In the genomic region with DNA sequence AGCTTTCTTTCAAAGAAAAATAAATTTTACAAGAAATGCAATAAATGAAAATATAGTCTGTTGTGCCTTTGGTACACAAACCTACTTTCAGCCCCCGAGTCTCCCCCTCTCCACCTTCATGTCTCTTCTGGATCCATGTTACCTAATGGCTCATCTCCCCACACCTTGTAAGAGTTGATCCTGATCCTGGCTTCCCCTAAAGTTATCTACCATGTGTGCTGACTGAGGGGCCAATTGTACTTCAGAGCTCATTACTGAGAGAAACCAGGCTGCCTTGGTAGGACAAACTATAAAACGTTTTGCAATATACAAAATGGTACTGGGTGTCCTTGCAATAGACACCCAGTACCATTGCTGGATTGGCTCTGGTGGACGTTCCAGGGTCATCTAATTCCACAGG, we compare ENCODE assay signal across 27 cellular contexts.
"Had no signal": no experiment of that assay in that cellular context is flagged by ENCODE, and none has a peak within 500 bp of the region (broad histone marks: within the 10 kb centered on the region; RNA-seq: fewer than 3 reads in every experiment).

No MANE protein-coding gene starts in this region.

- ATAC-seq: natural killer cell; psoas muscle; sciatic nerve; stimulated activated naive B cell treated with anti-CD40 and anti-IgM and Interleukin-4, amounts not matched to agents 10 μg/mL and 1 μg/mL and 100 μg/mL, for 72 hours; stimulated activated naive CD8-positive, alpha-beta T cell treated with anti-CD3 and anti-CD28 coated beads, Interleukin-15, Interleukin-2, amounts not matched to agents 100 U/mL and 50 U/mL, for 24 hours; upper lobe of right lung had no signal

- H3K4me3 Mint-ChIP-seq: mesothelial cell of epicardium; naive B cell; natural killer cell; nephron progenitor cell; neural progenitor cell; stimulated activated naive B cell treated with anti-CD40 and anti-IgM and Interleukin-4, amounts not matched to agents 10 μg/mL and 1 μg/mL and 100 μg/mL, for 72 hours had no signal

- H3K27ac Mint-ChIP-seq: mesothelial cell of epicardium; naive B cell; natural killer cell; nephron progenitor cell; neural progenitor cell; stimulated activated naive B cell treated with anti-CD40 and anti-IgM and Interleukin-4, amounts not matched to agents 10 μg/mL and 1 μg/mL and 100 μg/mL, for 72 hours had no signal

- H3K27me3 ChIP-seq: neural progenitor cell, neutrophil, stomach, suprapubic skin, tibial artery, upper lobe of right lung had no signal

- H3K4me1 ChIP-seq: neural progenitor cell, parathyroid adenoma, stomach, suprapubic skin, tibial artery had no signal

- H3K4me1 Mint-ChIP-seq: mesothelial cell of epicardium; stimulated activated naive B cell treated with anti-CD40 and anti-IgM and Interleukin-4, amounts not matched to agents 10 μg/mL and 1 μg/mL and 100 μg/mL, for 72 hours had no signal

- DNase-seq: hippocampal formation; lower lobe of right lung; mammary epithelial cell; mesendoderm; naive B cell; natural killer cell; nephron progenitor cell; occipital lobe; psoas muscle; stimulated activated CD4-positive, alpha-beta T cell treated with anti-CD3 and anti-CD28 coated beads, Interleukin-12 subunit alpha, Interleukin-12 subunit beta, amount 100 ng/mL, for 4 hours; stimulated activated CD4-positive, alpha-beta T cell treated with anti-CD3 and anti-CD28 coated beads, Interleukin-15, amount 100 ng/mL, for 24 hours; stimulated activated CD4-positive, alpha-beta T cell treated with anti-CD3 and anti-CD28 coated beads, Interleukin-2, amount 100 ng/mL, for 24 hours; stimulated activated CD4-positive, alpha-beta T cell treated with anti-CD3 and anti-CD28 coated beads, Interleukin-4, amount 100 ng/mL, for 1 hour; stimulated activated naive B cell treated with anti-CD40 and anti-IgM and Interleukin-4, amounts not matched to agents 10 μg/mL and 1 μg/mL and 100 μg/mL, for 72 hours; stimulated activated naive CD8-positive, alpha-beta T cell treated with anti-CD3 and anti-CD28 coated beads, Interleukin-15, Interleukin-2, amounts not matched to agents 100 U/mL and 50 U/mL, for 24 hours; stomach; tibial artery; trophoblast cell; upper lobe of right lung had no signal

- H3K36me3 ChIP-seq: lower lobe of right lung, neural progenitor cell, neutrophil, stomach, suprapubic skin, thoracic aorta, tibial artery, upper lobe of right lung had no signal

- H3K27ac ChIP-seq: lower lobe of right lung, neural progenitor cell, parathyroid adenoma, psoas muscle, skin epidermis, stomach, suprapubic skin, thoracic aorta, tibial artery, upper lobe of right lung had no signal

- H2AFZ ChIP-seq: neural progenitor cell, parathyroid adenoma had no signal

- H3K9ac ChIP-seq: neural progenitor cell, parathyroid adenoma had no signal

- H3K9me3 Mint-ChIP-seq: mesothelial cell of epicardium; natural killer cell; nephron progenitor cell; neural progenitor cell; stimulated activated naive B cell treated with anti-CD40 and anti-IgM and Interleukin-4, amounts not matched to agents 10 μg/mL and 1 μg/mL and 100 μg/mL, for 72 hours had no signal

- H3K79me2 ChIP-seq: parathyroid adenoma had no signal

- H3K4me3 ChIP-seq: lower lobe of right lung, neural progenitor cell, psoas muscle, skin epidermis, stomach, suprapubic skin, thoracic aorta, tibial artery, upper lobe of right lung had no signal

- H3K36me3 Mint-ChIP-seq: mesothelial cell of epicardium; naive B cell; natural killer cell; neural progenitor cell; stimulated activated naive B cell treated with anti-CD40 and anti-IgM and Interleukin-4, amounts not matched to agents 10 μg/mL and 1 μg/mL and 100 μg/mL, for 72 hours had no signal

- H3K9me3 ChIP-seq: lower lobe of right lung, neutrophil, psoas muscle, stomach, suprapubic skin, thoracic aorta, tibial artery, upper lobe of right lung had no signal

- H3K4me2 ChIP-seq: neural progenitor cell had no signal
